ENCODE assay signal across 25 cellular contexts in the genomic region with DNA sequence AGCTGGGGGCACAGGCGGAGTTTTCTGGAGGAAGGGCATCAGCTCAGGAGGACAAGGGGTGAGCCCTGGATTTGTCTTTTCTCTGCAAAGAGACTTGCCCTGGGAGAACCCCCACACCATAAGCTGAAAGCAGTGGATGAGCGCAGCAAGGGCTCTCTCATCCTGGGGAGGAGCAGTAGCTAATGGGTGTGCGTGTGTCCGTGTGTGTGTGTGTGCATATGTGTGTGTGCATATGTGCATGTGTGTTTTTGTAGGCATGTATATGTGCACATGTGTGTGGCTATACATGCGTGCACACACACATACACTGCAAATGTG. TPM values are rescaled to one million over a fixed set of nuclear protein-coding genes. Genes with fewer than 3 reads are reported as not detected.
"Had no signal": no experiment of that assay in that cellular context is flagged by ENCODE, and none has a peak within 500 bp of the region (broad histone marks: within the 10 kb centered on the region; RNA-seq: fewer than 3 reads in every experiment).

No MANE protein-coding gene starts in this region.

- H3K9me3 Mint-ChIP-seq: activated naive CD4-positive, alpha-beta T cell treated with anti-CD3 and anti-CD28 coated beads, Interleukin-2, amount 50 U/mL, for 24 hours; activated naive CD8-positive, alpha-beta T cell treated with anti-CD3 and anti-CD28 coated beads, Interleukin-2, amount 50 U/mL, for 24 hours; central memory CD8-positive, alpha-beta T cell; dendritic cell treated with granulocyte-macrophage colony-stimulating factor and Interleukin-4, amounts not matched to agents 40 ng/mL and 50 ng/mL, for 4 days; stimulated activated effector memory CD8-positive, alpha-beta T cell treated with anti-CD3 and anti-CD28 coated beads, Interleukin-12 subunit alpha, Interleukin-12 subunit beta, amount 100 ng/mL, for 72 hours; stimulated activated naive CD8-positive, alpha-beta T cell treated with anti-CD3 and anti-CD28 coated beads, Interleukin-15, Interleukin-2, amounts not matched to agents 100 ng/mL and 50 ng/mL, for 24 hours had no signal

- H3K27me3 ChIP-seq: breast epithelium, hepatocyte had no signal

- H3K4me1 Mint-ChIP-seq: activated naive CD4-positive, alpha-beta T cell treated with anti-CD3 and anti-CD28 coated beads, Interleukin-2, amount 50 U/mL, for 24 hours; central memory CD8-positive, alpha-beta T cell; stimulated activated effector memory CD8-positive, alpha-beta T cell treated with anti-CD3 and anti-CD28 coated beads, Interleukin-12 subunit alpha, Interleukin-12 subunit beta, amount 100 ng/mL, for 72 hours had no signal

- H3K4me2 ChIP-seq: hepatocyte had no signal

- H3K27ac ChIP-seq: breast epithelium, gastrocnemius medialis, hepatocyte, thoracic aorta had no signal

- H3K4me3 ChIP-seq: breast epithelium, gastrocnemius medialis, hepatocyte, thoracic aorta had no signal

- H3K4me3 Mint-ChIP-seq: activated naive CD4-positive, alpha-beta T cell treated with anti-CD3 and anti-CD28 coated beads, Interleukin-2, amount 50 U/mL, for 24 hours; activated naive CD8-positive, alpha-beta T cell treated with anti-CD3 and anti-CD28 coated beads, Interleukin-2, amount 50 U/mL, for 24 hours; central memory CD8-positive, alpha-beta T cell; dendritic cell treated with granulocyte-macrophage colony-stimulating factor and Interleukin-4, amounts not matched to agents 40 ng/mL and 50 ng/mL, for 4 days; naive thymus-derived CD4-positive, alpha-beta T cell; neural crest cell; stimulated activated effector memory CD8-positive, alpha-beta T cell treated with anti-CD3 and anti-CD28 coated beads, Interleukin-12 subunit alpha, Interleukin-12 subunit beta, amount 100 ng/mL, for 72 hours; stimulated activated naive CD8-positive, alpha-beta T cell treated with anti-CD3 and anti-CD28 coated beads, Interleukin-15, Interleukin-2, amounts not matched to agents 100 ng/mL and 50 ng/mL, for 24 hours had no signal

- H3K4me1 ChIP-seq: breast epithelium, gastrocnemius medialis had no signal

- FAIRE-seq: kidney had no signal

- H3K36me3 ChIP-seq: breast epithelium, gastrocnemius medialis, thoracic aorta had no signal

- H3K79me2 ChIP-seq: hepatocyte had no signal

- DNase-seq: activated CD4-positive, alpha-beta T cell treated with anti-CD3 and anti-CD28 coated beads for 4 hours; activated CD4-positive, alpha-beta T cell treated with anti-CD3 and anti-CD28 coated beads, Interleukin-2, amount 50 U/mL, for 4 hours; activated naive CD8-positive, alpha-beta T cell treated with anti-CD3 and anti-CD28 coated beads, Interleukin-2, amount 50 U/mL, for 24 hours; activated T-cell treated with anti-CD3 and anti-CD28 coated beads for 4 hours; amygdala; effector CD4-positive, alpha-beta T cell; erythroblast; gastrocnemius medialis; kidney; left colon; midbrain; naive thymus-derived CD4-positive, alpha-beta T cell; stimulated activated CD4-positive, alpha-beta T cell treated with anti-CD3 and anti-CD28 coated beads, Interleukin-12 subunit alpha, Interleukin-12 subunit beta, amount 100 ng/mL, for 4 hours; stimulated activated CD4-positive, alpha-beta T cell treated with anti-CD3 and anti-CD28 coated beads, Interleukin-4, amount 100 ng/mL, for 1 hour; T-helper 1 cell; trophoblast cell had no signal

- H3K9me3 ChIP-seq: breast epithelium, gastrocnemius medialis, thoracic aorta had no signal

- H3K27me3 Mint-ChIP-seq: activated naive CD4-positive, alpha-beta T cell treated with anti-CD3 and anti-CD28 coated beads, Interleukin-2, amount 50 U/mL, for 24 hours; central memory CD8-positive, alpha-beta T cell had no signal

- H3K27ac Mint-ChIP-seq: activated naive CD4-positive, alpha-beta T cell treated with anti-CD3 and anti-CD28 coated beads, Interleukin-2, amount 50 U/mL, for 24 hours; activated naive CD8-positive, alpha-beta T cell treated with anti-CD3 and anti-CD28 coated beads, Interleukin-2, amount 50 U/mL, for 24 hours; dendritic cell treated with granulocyte-macrophage colony-stimulating factor and Interleukin-4, amounts not matched to agents 40 ng/mL and 50 ng/mL, for 4 days; naive thymus-derived CD4-positive, alpha-beta T cell; stimulated activated effector memory CD8-positive, alpha-beta T cell treated with anti-CD3 and anti-CD28 coated beads, Interleukin-12 subunit alpha, Interleukin-12 subunit beta, amount 100 ng/mL, for 72 hours; stimulated activated naive CD8-positive, alpha-beta T cell treated with anti-CD3 and anti-CD28 coated beads, Interleukin-15, Interleukin-2, amounts not matched to agents 100 ng/mL and 50 ng/mL, for 24 hours had no signal

- H3K36me3 Mint-ChIP-seq: activated naive CD4-positive, alpha-beta T cell treated with anti-CD3 and anti-CD28 coated beads, Interleukin-2, amount 50 U/mL, for 24 hours; stimulated activated effector memory CD8-positive, alpha-beta T cell treated with anti-CD3 and anti-CD28 coated beads, Interleukin-12 subunit alpha, Interleukin-12 subunit beta, amount 100 ng/mL, for 72 hours had no signal

- H2AFZ ChIP-seq: hepatocyte had no signal

RNA-seq across cellular contexts. Expression of gene SMIM38, which starts 45.3 kb away (rescaled TPM):
- polyA plus RNA-seq: naive thymus-derived CD4-positive, alpha-beta T cell had no signal
